8 cellular contexts compared by ENCODE assay signal in genomic region chr20:23361108-23361650, GRCh38. TPM values are rescaled to one million over a fixed set of nuclear protein-coding genes. Genes with fewer than 3 reads are reported as not detected.
DNase-seq lines count a peak whose midpoint lies in the region; ATAC-seq and TF ChIP-seq lines count a peak whose summit lies in the region.

No MANE protein-coding gene starts in this region.

- TF ChIP-seq CTCF in AG04449 (IDR thresholded peaks at IDR 0.05; ENCODE audit: insufficient read depth, low read length, missing control alignments): no peak

- H3K9ac ChIP-seq in skeletal muscle satellite cell (ENCODE audit: low read depth, low read length): peak overlapping the region; percentile 94

- peak overlapping the region; percentile 93 for H3K27ac Mint-ChIP-seq in activated naive CD8-positive, alpha-beta T cell treated with anti-CD3 and anti-CD28 coated beads, Interleukin-2, amount 10 ng/mL, durations not matched to agents 7 days and 5 days

- peaks cover 20% of the 10 kb centered on the region for H3K36me3 ChIP-seq in skeletal muscle satellite cell (ENCODE audit: insufficient read depth, low read length)

- ATAC-seq in activated naive CD8-positive, alpha-beta T cell treated with anti-CD3 and anti-CD28 coated beads, Interleukin-2, amount 10 ng/mL, durations not matched to agents 7 days and 5 days (ENCODE audit: low read depth): no peak
- ATAC-seq in HG03342 (IDR thresholded peaks at IDR 0.05; ENCODE audit: unreplicated experiment) (no peak), GM21717 (IDR thresholded peaks at IDR 0.05; ENCODE audit: unreplicated experiment) (no peak)

- POLR2A ChIA-PET in AG04449 (lab: Yijun Ruan, JAX) (interaction anchor here (1.0 to 2.1 kb wide), 2 partner anchors 11 to 310 kb away, joined by 3 to 11 read pairs; partner anchors contain the start of gene NXT1), HEK293T (lab: Yijun Ruan, JAX) (interaction anchor here (0.6 to 5.7 kb wide), 3 partner anchors 10 to 90 kb away, joined by 3 to 67 read pairs (median 3); partner anchors contain the start of gene NXT1)
- POLR2A ChIA-PET in activated naive CD8-positive, alpha-beta T cell treated with anti-CD3 and anti-CD28 coated beads, Interleukin-2, amount 10 ng/mL, durations not matched to agents 7 days and 5 days (lab: Charles Lee): interaction anchor here (0.6 to 5.6 kb wide), 6 partner anchors 8 to 59 kb away, joined by 3 to 74 read pairs (median 6); partner anchors contain the start of genes NAPB and NXT1

- peaks cover 18% of the 10 kb centered on the region for H3K36me3 Mint-ChIP-seq in activated naive CD8-positive, alpha-beta T cell treated with anti-CD3 and anti-CD28 coated beads, Interleukin-2, amount 10 ng/mL, durations not matched to agents 7 days and 5 days

- peak overlapping the region; percentile 76 for H3K4me2 ChIP-seq in skeletal muscle satellite cell (ENCODE audit: low read length)

- peak overlapping the region; percentile 76 for H3K4me3 ChIP-seq in AG04449 (ENCODE audit: low read depth, low read length)
- peak overlapping the region; percentile 79 for H3K4me3 ChIP-seq in iPS-11a (ENCODE audit: low read depth, low read length)
- H3K4me3 ChIP-seq in skeletal muscle satellite cell (ENCODE audit: low read length): peak overlapping the region; percentile 78

- no peaks in the 10 kb centered on the region for H3K9me3 ChIP-seq in skeletal muscle satellite cell (replicated peaks; ENCODE audit: low read length)

- DNase-seq in AG04449 (ENCODE audit: low read depth, low spot score): no peak
- peak; percentile 17 for DNase-seq in HEK293T (ENCODE audit: extremely low spot score)
- no peak for DNase-seq in activated naive CD8-positive, alpha-beta T cell treated with anti-CD3 and anti-CD28 coated beads, Interleukin-2, amount 10 ng/mL, durations not matched to agents 7 days and 5 days
- DNase-seq in NCI-H774 (lab: John Stamatoyannopoulos, UW): no peak

- no peaks in the 10 kb centered on the region for H3K27me3 ChIP-seq in skeletal muscle satellite cell (ENCODE audit: control insufficient read depth, insufficient read depth, low read length)

- H3K27me3 Mint-ChIP-seq in activated naive CD8-positive, alpha-beta T cell treated with anti-CD3 and anti-CD28 coated beads, Interleukin-2, amount 10 ng/mL, durations not matched to agents 7 days and 5 days: no peaks in the 10 kb centered on the region

- CTCF ChIA-PET in AG04449 (lab: Yijun Ruan, JAX) (no interaction called here), HEK293T (lab: Yijun Ruan, JAX) (no interaction called here)

- H3K4me3 Mint-ChIP-seq in activated naive CD8-positive, alpha-beta T cell treated with anti-CD3 and anti-CD28 coated beads, Interleukin-2, amount 10 ng/mL, durations not matched to agents 7 days and 5 days: peak overlapping the region; percentile 81

- peaks cover 34% of the 10 kb centered on the region for H3K4me1 Mint-ChIP-seq in activated naive CD8-positive, alpha-beta T cell treated with anti-CD3 and anti-CD28 coated beads, Interleukin-2, amount 10 ng/mL, durations not matched to agents 7 days and 5 days

- H3K4me1 ChIP-seq in skeletal muscle satellite cell (ENCODE audit: control insufficient read depth, insufficient read depth, low read length): peaks cover 38% of the 10 kb centered on the region

- H3K9me3 Mint-ChIP-seq in activated naive CD8-positive, alpha-beta T cell treated with anti-CD3 and anti-CD28 coated beads, Interleukin-2, amount 10 ng/mL, durations not matched to agents 7 days and 5 days: no peaks in the 10 kb centered on the region

TF ChIP-seq in HEK293T, 16 proteins besides CTCF, POLR2A, EP300 and RAD21:
- TF ChIP-seq HDGF (IDR thresholded peaks at IDR 0.05; ENCODE audit: borderline replicate concordance) (no peak), ZNF384 (IDR thresholded peaks at IDR 0.05) (no peak), ELF4 (IDR thresholded peaks at IDR 0.05) (no peak), CTBP1 (IDR thresholded peaks at IDR 0.05; ENCODE audit: borderline replicate concordance) (no peak), LEF1 (IDR thresholded peaks at IDR 0.05; ENCODE audit: borderline replicate concordance) (no peak), SP1 (IDR thresholded peaks at IDR 0.05) (no peak), BHLHE40 (IDR thresholded peaks at IDR 0.05; ENCODE audit: borderline replicate concordance) (no peak), SUZ12 (IDR thresholded peaks at IDR 0.05) (no peak), FOXA1 (IDR thresholded peaks at IDR 0.05) (no peak), NFRKB (IDR thresholded peaks at IDR 0.05) (no peak)

RNA-seq across cellular contexts. Expression of gene GZF1, which starts 0.8 kb away (rescaled TPM):
- total RNA-seq in activated naive CD8-positive, alpha-beta T cell treated with anti-CD3 and anti-CD28 coated beads, Interleukin-2, amount 10 ng/mL, durations not matched to agents 7 days and 5 days: 10 to 100 TPM; 13.4 to 15.6 TPM
- total RNA-seq in skeletal muscle satellite cell (2012; rRNA removed): 11.7 and 11.8 TPM in 2 replicates

RNA-seq across cellular contexts. Expression of gene NXT1, which starts 10.6 kb away (rescaled TPM):
- 10 to 100 TPM; 29.9 to 31.9 TPM for total RNA-seq in activated naive CD8-positive, alpha-beta T cell treated with anti-CD3 and anti-CD28 coated beads, Interleukin-2, amount 10 ng/mL, durations not matched to agents 7 days and 5 days
- 27.1 and 36.3 TPM in 2 replicates for total RNA-seq in skeletal muscle satellite cell (2012; rRNA removed)
